ENCODE assay signal across 9 cellular contexts in genomic region chr14:89912667-89913211, GRCh38. TPM values are rescaled to one million over a fixed set of nuclear protein-coding genes. Genes with fewer than 3 reads are reported as not detected.
A peak's percentile ranks its signal among the peaks of the same experiment; 100 is the strongest.
DNase-seq lines count a peak whose midpoint lies in the region; ATAC-seq, FAIRE-seq and TF ChIP-seq lines count a peak whose summit lies in the region.
"Had no signal": no experiment of that assay in that cellular context is flagged by ENCODE, and none has a peak within 500 bp of the region (broad histone marks: within the 10 kb centered on the region; RNA-seq: fewer than 3 reads in every experiment).

No MANE protein-coding gene starts in this region.

- no peak overlapping the region for H3K27ac Mint-ChIP-seq in WTC11

- H3K9me3 Mint-ChIP-seq in WTC11: no peaks in the 10 kb centered on the region

- no peak overlapping the region for H2AFZ ChIP-seq in hepatocyte

- FAIRE-seq in HTR-8/SVneo (lab: Jason Lieb, UNC): peak; percentile 52

- H3K4me1 ChIP-seq in hepatocyte (ENCODE audit: insufficient read depth): peaks cover 25% of the 10 kb centered on the region
- peaks cover 4 to 36% (median 26%) of the 10 kb centered on the region in 5 donors for H3K4me1 ChIP-seq in subcutaneous abdominal adipose tissue (ENCODE audit: control insufficient read depth in 5 of 5, insufficient read depth in 5 of 5, low read length in 5 of 5)
- H3K4me1 ChIP-seq in stomach: peaks cover 8 to 28% (median 12%) of the 10 kb centered on the region in 4 donors

- no peaks in the 10 kb centered on the region for H3K9me2 ChIP-seq in hepatocyte (replicated peaks; ENCODE audit: insufficient read depth)

- no peak for TF ChIP-seq EP300 in stomach (IDR thresholded peaks at IDR 0.05)

- CTCF ChIA-PET in WTC11 (lab: Charles Lee): interaction anchor here (0.8 to 2.9 kb wide), 3 partner anchors 27 to 735 kb away, joined by 3 to 19 read pairs (median 6); no protein-coding TSS in a partner anchor

- H3K27me3 ChIP-seq in hepatocyte (no peaks in the 10 kb centered on the region), subcutaneous abdominal adipose tissue (ENCODE audit: control insufficient read depth in 5 of 5, insufficient read depth in 4 of 5, low read length in 5 of 5) (no peaks in the 10 kb centered on the region), stomach (no peaks in the 10 kb centered on the region)

- POLR2A ChIA-PET in WTC11 (lab: Charles Lee): no interaction called here

- 49% methylated on average over 9 of the region's 9 CpGs for WGBS in hepatocyte (ENCODE audit: low lambda C conversion rate, missing lambda C conversion rate)
- WGBS in stomach, 5 donors: 50 to 74% (median 59%) methylated on average over 9 of the region's 9 CpGs

- H3K27me3 Mint-ChIP-seq in WTC11 (ENCODE audit: low read depth): no peaks in the 10 kb centered on the region; the same call in 1 of the 2 replicates

- no peaks in the 10 kb centered on the region for H3K79me2 ChIP-seq in hepatocyte

- ATAC-seq in WTC11: no peak
- no peak for ATAC-seq in HG03159 (IDR thresholded peaks at IDR 0.05; ENCODE audit: unreplicated experiment)

- H3K9ac ChIP-seq in subcutaneous abdominal adipose tissue (ENCODE audit: low read length in 5 of 5): peak overlapping the region in 3 of 5 donors; percentile 24 to 72 (median 49)

- H3K4me3 Mint-ChIP-seq in WTC11: no peak overlapping the region

- H3K4me2 ChIP-seq in hepatocyte: no peak overlapping the region

- intact Hi-C loops in stomach (cut with DNase I; ENCODE audit: low total_unique reads): loop anchor here (5.0 kb wide), 1 partner anchor 875 kb away; no protein-coding TSS in a partner anchor

- TF ChIP-seq POLR2A in stomach (IDR thresholded peaks at IDR 0.05): no peak

- H3K27ac ChIP-seq in hepatocyte (peak overlapping the region; percentile 87), subcutaneous abdominal adipose tissue (ENCODE audit: low read depth, low read length) (peak overlapping the region; percentile 89), stomach (no peak overlapping the region)

- H3K36me3 ChIP-seq in hepatocyte (replicated peaks; ENCODE audit: insufficient read depth, low read depth): no peaks in the 10 kb centered on the region
- H3K36me3 ChIP-seq in subcutaneous abdominal adipose tissue (ENCODE audit: control insufficient read depth in 5 of 5, insufficient read depth in 5 of 5, low read length in 5 of 5): no peaks in the 10 kb centered on the region
- no peaks in the 10 kb centered on the region for H3K36me3 ChIP-seq in stomach

- TF ChIP-seq CTCF in WTC11 (IDR thresholded peaks at IDR 0.05) (no peak), hepatocyte (IDR thresholded peaks at IDR 0.05; ENCODE audit: poor library complexity) (no peak), stomach (IDR thresholded peaks at IDR 0.05) (no peak)

- peak; percentile 81 for DNase-seq in HTR-8/SVneo (ENCODE audit: insufficient read length, low spot score)
- DNase-seq in WTC11 (ENCODE audit: low spot score): no peak
- DNase-seq in hepatocyte (ENCODE audit: low spot score): peak; percentile 84
- DNase-seq in activated T-cell treated with anti-CD3 and anti-CD28 coated beads for 4 hours: no peak
- no peak for DNase-seq in cortex of kidney (lab: John Stamatoyannopoulos, UW)
- no peak for DNase-seq in stomach
- DNase-seq: stimulated activated CD4-positive, alpha-beta T cell treated with anti-CD3 and anti-CD28 coated beads, Interleukin-2, amount 100 ng/mL, for 24 hours had no signal

- H3K9me3 ChIP-seq in hepatocyte (ENCODE audit: low read depth): no peaks in the 10 kb centered on the region
- no peaks in the 10 kb centered on the region for H3K9me3 ChIP-seq in subcutaneous abdominal adipose tissue (ENCODE audit: control insufficient read depth in 5 of 5, low read length in 5 of 5)
- no peaks in the 10 kb centered on the region for H3K9me3 ChIP-seq in stomach

- H4K20me1 ChIP-seq in hepatocyte (ENCODE audit: insufficient read depth, poor library complexity, severe bottlenecking): no peaks in the 10 kb centered on the region

- H3K4me3 ChIP-seq in hepatocyte: no peak overlapping the region
- H3K4me3 ChIP-seq in subcutaneous abdominal adipose tissue (ENCODE audit: low read depth in 1 of 5, low read length in 5 of 5): no peak overlapping the region
- no peak overlapping the region for H3K4me3 ChIP-seq in stomach

- H3K36me3 Mint-ChIP-seq in WTC11: no peaks in the 10 kb centered on the region; the same call in 1 of the 2 replicates

- peaks cover 51% of the 10 kb centered on the region for H3K4me1 Mint-ChIP-seq in WTC11

TF ChIP-seq in WTC11, 78 proteins besides CTCF, POLR2A, EP300 and RAD21:
- TF ChIP-seq GABPB1 (CRISPR knock-in tag; IDR thresholded peaks at IDR 0.05) (peak; percentile 77), ZNF232 (CRISPR knock-in tag; IDR thresholded peaks at IDR 0.05) (no peak)

RNA-seq across cellular contexts. Expression of gene EFCAB11, which starts 41.8 kb away (rescaled TPM):
- total RNA-seq in WTC11 (2021): 15.5 to 18.8 TPM (median 18.0 TPM) in 3 replicates
- 8.0 and 10.8 TPM in 2 replicates for total RNA-seq in hepatocyte
- polyA plus RNA-seq in hepatocyte: 7.1 and 7.2 TPM in 2 replicates
- 10 to 100 TPM in 3 of 5 donors, 1 to 10 TPM in 2; 9.6 to 20.4 (median 10.3) TPM for total RNA-seq in stomach
- 10 to 100 TPM in 1 of 3 donors, 1 to 10 TPM in 2; 4.5 to 10.5 (median 4.6) TPM for polyA plus RNA-seq in stomach

RNA-seq across cellular contexts. Expression of gene TDP1, which starts 43.0 kb away (rescaled TPM):
- total RNA-seq in WTC11 (2021): 54.2 to 59.8 TPM (median 57.3 TPM) in 3 replicates
- 14.7 and 19.4 TPM in 2 replicates for total RNA-seq in hepatocyte
- 12.1 and 19.9 TPM in 2 replicates for polyA plus RNA-seq in hepatocyte
- total RNA-seq in stomach: 100 to 1,000 TPM in 1 of 5 donors, 10 to 100 TPM in 3, 1 to 10 TPM in 1; 2.6 to 127 (median 26.8) TPM
- 1 to 10 TPM; 3.4 to 5.9 (median 3.6) TPM for polyA plus RNA-seq in stomach

Comparison
In these comparisons a context has a peak if more than half of its experiments do, and no peak if none do; other contexts are left out.
1. DNase-seq: peak in HTR-8/SVneo (single experiment) and hepatocyte (single experiment); none in WTC11 (single experiment), activated T-cell treated with anti-CD3 and anti-CD28 coated beads for 4 hours (single experiment), cortex of kidney (single experiment) and stomach (single experiment).
2. H3K27ac ChIP-seq: peak in hepatocyte (single experiment) and subcutaneous abdominal adipose tissue (single experiment); none in stomach (0 of 5).